ENCODE assay signal across 16 cellular contexts in genomic region chr15:51924146-51925068, GRCh38. TPM values are rescaled to one million over a fixed set of nuclear protein-coding genes. Genes with fewer than 3 reads are reported as not detected.
DNase-seq lines count a peak whose midpoint lies in the region; ATAC-seq and TF ChIP-seq lines count a peak whose summit lies in the region.
"Had no signal": no experiment of that assay in that cellular context is flagged by ENCODE, and none has a peak within 500 bp of the region (broad histone marks: within the 10 kb centered on the region; RNA-seq: fewer than 3 reads in every experiment).

No MANE protein-coding gene starts in this region.

- H3K4me1 Mint-ChIP-seq in GM23338: peaks cover 5% of the 10 kb centered on the region
- no peaks in the 10 kb centered on the region for H3K4me1 Mint-ChIP-seq in osteocyte (ENCODE audit: unreplicated experiment)

- no peak overlapping the region for H3K4me2 ChIP-seq in GM23338

- H3K27me3 ChIP-seq in GM23338 (ENCODE audit: insufficient read depth): no peaks in the 10 kb centered on the region
- no peaks in the 10 kb centered on the region for H3K27me3 ChIP-seq in Panc1 (ENCODE audit: control insufficient read depth, insufficient read depth, low read length)
- H3K27me3 ChIP-seq in heart right ventricle: no peaks in the 10 kb centered on the region
- H3K27me3 ChIP-seq: left lung, ovary, Peyer's patch had no signal

- H3K4me3 ChIP-seq in GM23338 (no peak overlapping the region), Panc1 (ENCODE audit: low read depth in 2 of 2, low read length in 2 of 2) (no peak overlapping the region), heart right ventricle (peak overlapping the region in 6 of 10 donors; percentile 10 to 36 (median 26))
- H3K4me3 ChIP-seq: left lung, ovary, Peyer's patch had no signal

- H3K36me3 ChIP-seq in GM23338 (ENCODE audit: insufficient read depth): peaks cover 11% of the 10 kb centered on the region; the same call in 1 of the 2 replicates
- H3K36me3 ChIP-seq in Panc1 (ENCODE audit: control insufficient read depth, insufficient read depth, low read length): no peaks in the 10 kb centered on the region
- H3K36me3 ChIP-seq in heart right ventricle: peaks cover 0 to 93% (median 9%) of the 10 kb centered on the region in 9 donors
- H3K36me3 ChIP-seq: ovary had no signal

- no peaks in the 10 kb centered on the region for H3K9me2 ChIP-seq in GM23338 (ENCODE audit: insufficient read depth)

- H3K4me1 ChIP-seq in GM23338 (ENCODE audit: insufficient read depth) (no peaks in the 10 kb centered on the region), Panc1 (ENCODE audit: control insufficient read depth, insufficient read depth, low read length) (no peaks in the 10 kb centered on the region), heart right ventricle (peaks cover 0 to 17% (median 0%) of the 10 kb centered on the region in 9 donors)
- H3K4me1 ChIP-seq: Caco-2, left lung, Peyer's patch had no signal

- H3K9me3 Mint-ChIP-seq in GM23338 (no peaks in the 10 kb centered on the region), osteocyte (ENCODE audit: unreplicated experiment) (no peaks in the 10 kb centered on the region)

- H3K36me3 Mint-ChIP-seq in GM23338 (ENCODE audit: low read depth): peaks cover 14% of the 10 kb centered on the region
- peaks cover 24% of the 10 kb centered on the region for H3K36me3 Mint-ChIP-seq in osteocyte (ENCODE audit: unreplicated experiment)

- CTCF ChIA-PET in Panc1 (lab: Charles Lee): no interaction called here

- H3K4me3 Mint-ChIP-seq in GM23338: no peak overlapping the region
- no peak overlapping the region for H3K4me3 Mint-ChIP-seq in osteocyte (ENCODE audit: unreplicated experiment)
- H3K4me3 Mint-ChIP-seq: activated naive CD8-positive, alpha-beta T cell had no signal

- intact Hi-C loops in Panc1 (cut with micrococcal nuclease; ENCODE audit: unreplicated experiment): no loop called here
- intact Hi-C loops in heart right ventricle (cut with DNase I): no loop called here

- WGBS in heart right ventricle, 2 donors: 42 to 61% methylated on average over 11 of the region's 11 CpGs

- POLR2A ChIA-PET in Panc1 (lab: Charles Lee): no interaction called here

- H3K79me2 ChIP-seq in GM23338 (replicated peaks; ENCODE audit: insufficient read depth): no peaks in the 10 kb centered on the region

- H4K20me1 ChIP-seq in GM23338 (replicated peaks; ENCODE audit: insufficient read depth): no peaks in the 10 kb centered on the region; the same call in 1 of the 2 replicates

- H3F3A ChIP-seq in GM23338 (replicated peaks; ENCODE audit: low read depth): no peaks in the 10 kb centered on the region

- TSS peak; percentile 28 for BruUV-seq in Panc1 (replicated peaks; lab: Mats Ljungman, UMichigan)

- in situ Hi-C loops in Panc1 (cut with HindIII; ENCODE audit: low pct_unique_long_range_greater_than_20kb, low sequenced_read_pairs): no loop called here

- H3K27ac ChIP-seq in GM23338 (ENCODE audit: low read depth) (no peak overlapping the region), Panc1 (ENCODE audit: low read length) (no peak overlapping the region), heart right ventricle (peak overlapping the region in 9 of 10 donors; percentile 9 to 86 (median 73))
- H3K27ac ChIP-seq: left lung, ovary, Peyer's patch had no signal

- TF ChIP-seq CTCF in GM23338 (conservative IDR thresholded peaks at IDR 0.05; ENCODE audit: low read depth in 2 of 2): no peak
- TF ChIP-seq CTCF in Panc1 (IDR thresholded peaks at IDR 0.05): no peak
- no peak for TF ChIP-seq CTCF in heart right ventricle (IDR thresholded peaks at IDR 0.05)
- no peak for TF ChIP-seq CTCF in osteocyte (IDR thresholded peaks at IDR 0.05)

- no peak overlapping the region for H2AFZ ChIP-seq in GM23338

- H3K27me3 Mint-ChIP-seq in GM23338 (ENCODE audit: insufficient read depth, low read depth, poor library complexity) (peaks cover 2% of the 10 kb centered on the region), osteocyte (ENCODE audit: unreplicated experiment) (no peaks in the 10 kb centered on the region)
- H3K27me3 Mint-ChIP-seq: activated naive CD8-positive, alpha-beta T cell had no signal

- H3K27ac Mint-ChIP-seq in GM23338 (no peak overlapping the region; the same call in 1 of the 2 replicates), osteocyte (ENCODE audit: unreplicated experiment) (peak overlapping the region; percentile 2)

- H3K9me3 ChIP-seq in Panc1 (ENCODE audit: control insufficient read depth, insufficient read depth, low read depth, low read length) (no peaks in the 10 kb centered on the region), heart right ventricle (no peaks in the 10 kb centered on the region)
- H3K9me3 ChIP-seq: Caco-2, left lung, ovary, Peyer's patch had no signal

- peak; percentile 56 for DNase-seq in GM23338 (ENCODE audit: low spot score)
- DNase-seq in Panc1 (ENCODE audit: low read depth, low spot score): no peak
- DNase-seq in heart right ventricle: peak in 1 of 2 donors; percentile 32
- peak; percentile 65 for DNase-seq in osteocyte (ENCODE audit: extremely low spot score, unreplicated experiment)
- no peak for DNase-seq in NCI-H1048 (lab: John Stamatoyannopoulos, UW)
- no peak for DNase-seq in stimulated activated CD4-positive, alpha-beta T cell treated with anti-CD3 and anti-CD28 coated beads, Interleukin-4, amount 100 ng/mL, for 24 hours
- DNase-seq in NCI-H774 (lab: John Stamatoyannopoulos, UW): no peak
- DNase-seq: left lung; ovary; Peyer's patch; stimulated activated CD4-positive, alpha-beta T cell treated with anti-CD3 and anti-CD28 coated beads, Interleukin-4, amount 100 ng/mL, for 1 hour; stimulated activated naive CD8-positive, alpha-beta T cell treated with anti-CD3 and anti-CD28 coated beads, Interleukin-15, Interleukin-2, amounts not matched to agents 100 U/mL and 50 U/mL, for 24 hours; T-helper 9 cell had no signal

- ATAC-seq in GM23338 (peak; percentile 96), Panc1 (no peak), heart right ventricle (peak; percentile 73 to 96 (median 92)), HG02885 (IDR thresholded peaks at IDR 0.05; ENCODE audit: poor library complexity, unreplicated experiment) (no peak)
- ATAC-seq: left lung; stimulated activated naive CD8-positive, alpha-beta T cell treated with anti-CD3 and anti-CD28 coated beads, Interleukin-15, Interleukin-2, amounts not matched to agents 100 U/mL and 50 U/mL, for 24 hours had no signal

TF ChIP-seq in GM23338, 12 proteins besides CTCF, POLR2A, EP300 and RAD21 (continues in another document):
- TF ChIP-seq ZNF331 (CRISPR knock-in tag; IDR thresholded peaks at IDR 0.05; ENCODE audit: low read depth) (no peak), NANOG (IDR thresholded peaks at IDR 0.05; ENCODE audit: borderline replicate concordance) (no peak), STAT1 (IDR thresholded peaks at IDR 0.05; ENCODE audit: unreplicated experiment) (no peak), REST (IDR thresholded peaks at IDR 0.05; ENCODE audit: unreplicated experiment) (no peak), EZH2phosphoT487 (IDR thresholded peaks at IDR 0.05; ENCODE audit: unreplicated experiment) (no peak), EZH2 (IDR thresholded peaks at IDR 0.05; ENCODE audit: low read depth, unreplicated experiment) (no peak), JUNB (IDR thresholded peaks at IDR 0.05; ENCODE audit: unreplicated experiment) (no peak)
- TF ChIP-seq, protein P1, sequence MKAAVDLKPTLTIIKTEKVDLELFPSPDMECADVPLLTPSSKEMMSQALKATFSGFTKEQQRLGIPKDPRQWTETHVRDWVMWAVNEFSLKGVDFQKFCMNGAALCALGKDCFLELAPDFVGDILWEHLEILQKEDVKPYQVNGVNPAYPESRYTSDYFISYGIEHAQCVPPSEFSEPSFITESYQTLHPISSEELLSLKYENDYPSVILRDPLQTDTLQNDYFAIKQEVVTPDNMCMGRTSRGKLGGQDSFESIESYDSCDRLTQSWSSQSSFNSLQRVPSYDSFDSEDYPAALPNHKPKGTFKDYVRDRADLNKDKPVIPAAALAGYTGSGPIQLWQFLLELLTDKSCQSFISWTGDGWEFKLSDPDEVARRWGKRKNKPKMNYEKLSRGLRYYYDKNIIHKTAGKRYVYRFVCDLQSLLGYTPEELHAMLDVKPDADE (IDR thresholded peaks at IDR 0.05): no peak

RNA-seq across cellular contexts. Expression of gene LEO1, which starts 47.2 kb away (rescaled TPM):
- 34.7 and 41.4 TPM in 2 replicates for total RNA-seq in GM23338 (2014; rRNA removed; shearing (Covaris generic))
- polyA plus RNA-seq in GM23338 (2016; fragmentation: Nextera tagmentation; extraction: Ambion mirVana) (44.1 and 55.6 TPM in 2 replicates), heart right ventricle (1 to 10 TPM; 6.9 to 8.8 TPM)
- total RNA-seq in Panc1 (2021; ENCODE audit: unreplicated experiment) (30.1 TPM), heart right ventricle (1 to 10 TPM; 6.6 to 9.1 (median 8.2) TPM), osteocyte (17.9 and 19.4 TPM in 2 replicates)
- 21.1 TPM for polyA plus RNA-seq in Panc1 (2012; ENCODE audit: insufficient read length)

Comparison
In these comparisons a context has a peak if more than half of its experiments do, and no peak if none do; other contexts are left out.
1. ATAC-seq: peak in GM23338 (single experiment) and heart right ventricle (8 of 8); none in Panc1 (single experiment) and HG02885 (single experiment).
2. DNase-seq: peak in GM23338 (single experiment) and osteocyte (single experiment); none in Panc1 (single experiment), NCI-H1048 (single experiment), stimulated activated CD4-positive, alpha-beta T cell treated with anti-CD3 and anti-CD28 coated beads, Interleukin-4, amount 100 ng/mL, for 24 hours (single experiment) and NCI-H774 (single experiment).
3. H3K27ac ChIP-seq: peak in heart right ventricle (9 of 10); none in GM23338 (single experiment) and Panc1 (single experiment).
4. H3K4me3 ChIP-seq: peak in heart right ventricle (6 of 10); none in GM23338 (single experiment) and Panc1 (0 of 2).